Comparison of ENCODE assay signal across 14 cellular contexts in the genomic region with DNA sequence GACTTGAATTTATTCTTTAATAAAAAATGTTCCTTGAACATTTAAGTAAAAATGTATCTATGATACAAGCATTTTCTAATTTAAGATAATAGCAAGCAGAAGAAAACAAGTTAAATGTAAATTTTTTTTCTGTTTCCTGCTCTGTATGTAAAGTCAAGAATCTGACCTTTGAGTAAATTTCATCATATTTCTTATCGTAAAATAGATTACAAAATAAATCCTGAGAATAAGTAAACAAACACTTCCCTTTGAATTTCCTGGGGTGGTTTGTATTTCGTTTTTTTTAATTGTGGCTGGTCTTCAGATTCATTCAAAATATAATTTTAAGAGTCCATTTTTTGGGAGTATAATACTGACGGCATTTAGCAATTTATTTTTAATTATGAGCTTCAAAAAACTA.
"Had no signal": no experiment of that assay in that cellular context is flagged by ENCODE, and none has a peak within 500 bp of the region (broad histone marks: within the 10 kb centered on the region; RNA-seq: fewer than 3 reads in every experiment).

No MANE protein-coding gene starts in this region.

- H3K4me3 ChIP-seq: esophagus squamous epithelium, heart right ventricle, prostate gland had no signal

- H3K9me3 ChIP-seq: esophagus squamous epithelium, heart right ventricle, prostate gland had no signal

- H3K27ac ChIP-seq: prostate gland, VCaP had no signal

- H3K4me1 ChIP-seq: prostate gland had no signal

- DNase-seq: activated CD4-positive, alpha-beta memory T cell treated with anti-CD3 and anti-CD28 coated beads, Interleukin-2, amount 10 ng/mL, durations not matched to agents 7 days and 5 days; activated CD4-positive, alpha-beta T cell treated with anti-CD3 and anti-CD28 coated beads for 36 hours; activated T-cell treated with anti-CD3 and anti-CD28 coated beads, Interleukin-2, amount 50 U/mL, for 48 hours; central memory CD4-positive, alpha-beta T cell; esophagus squamous epithelium; foreskin melanocyte; heart right ventricle; midbrain; naive B cell; stimulated activated naive CD4-positive, alpha-beta T cell treated with Interleukin-2 at 50 U/mL for 16 hours; T1000 had no signal

- H3K27me3 ChIP-seq: esophagus squamous epithelium, heart right ventricle had no signal

- ATAC-seq: activated CD4-positive, alpha-beta T cell treated with anti-CD3 and anti-CD28 coated beads for 36 hours; sciatic nerve had no signal

- H3K36me3 ChIP-seq: esophagus squamous epithelium, heart right ventricle, prostate gland had no signal
